Comparison of ENCODE assay signal across 7 cellular contexts in genomic region chr1:245156736-245157505, GRCh38. TPM values are rescaled to one million over a fixed set of nuclear protein-coding genes. Genes with fewer than 3 reads are reported as not detected.
DNase-seq lines count a peak whose midpoint lies in the region; ATAC-seq and TF ChIP-seq lines count a peak whose summit lies in the region.

No MANE protein-coding gene starts in this region.

- POLR2A ChIA-PET in activated B cell treated with CpG ODN at 0.5 μM for 24 hours (lab: Charles Lee): interaction anchor here (0.6 kb wide), 1 partner anchor 754 kb away, joined by 3 read pairs; no protein-coding TSS in a partner anchor

- H3K4me1 Mint-ChIP-seq in IgD-negative memory B cell (peaks cover 6 to 11% (median 11%) of the 10 kb centered on the region in 3 donors), activated B cell treated with CpG ODN at 0.5 μM for 24 hours (peaks cover 28% of the 10 kb centered on the region)

- H3K36me3 Mint-ChIP-seq in IgD-negative memory B cell (no peaks in the 10 kb centered on the region), activated B cell treated with CpG ODN at 0.5 μM for 24 hours (ENCODE audit: low read depth) (no peaks in the 10 kb centered on the region)

- peaks cover 38% of the 10 kb centered on the region for H3K27me3 Mint-ChIP-seq in IgD-negative memory B cell
- H3K27me3 Mint-ChIP-seq in activated B cell treated with CpG ODN at 0.5 μM for 24 hours: peaks cover 31% of the 10 kb centered on the region

- peak overlapping the region; percentile 84 for H3K4me2 ChIP-seq in hepatocyte

- H3K4me3 Mint-ChIP-seq in IgD-negative memory B cell: peak overlapping the region; percentile 72 to 92 (median 88)
- peak overlapping the region; percentile 71 for H3K4me3 Mint-ChIP-seq in activated B cell treated with CpG ODN at 0.5 μM for 24 hours

- peaks cover 2 to 10% (median 10%) of the 10 kb centered on the region in 3 donors for H3K9me3 Mint-ChIP-seq in IgD-negative memory B cell
- peaks cover 6% of the 10 kb centered on the region for H3K9me3 Mint-ChIP-seq in activated B cell treated with CpG ODN at 0.5 μM for 24 hours

- CTCF ChIA-PET in activated B cell treated with CpG ODN at 0.5 μM for 24 hours (lab: Charles Lee): interaction anchor here (1.0 to 4.2 kb wide), 6 partner anchors 732 to 1294 kb away, joined by 3 to 18 read pairs (median 4); no protein-coding TSS in a partner anchor

- H3K4me3 ChIP-seq in hepatocyte (peak overlapping the region; percentile 91), skeletal muscle cell (ENCODE audit: low read depth, low read length) (peak overlapping the region; percentile 82)

- peaks cover 67% of the 10 kb centered on the region for H3K79me2 ChIP-seq in hepatocyte

- H3K27ac Mint-ChIP-seq in IgD-negative memory B cell (peak overlapping the region in 2 of 3 donors; percentile 37 to 73), activated B cell treated with CpG ODN at 0.5 μM for 24 hours (no peak overlapping the region)

- no peaks in the 10 kb centered on the region for H3K9me2 ChIP-seq in hepatocyte (replicated peaks; ENCODE audit: insufficient read depth)

- ATAC-seq in activated B cell treated with CpG ODN at 0.5 μM for 24 hours (ENCODE audit: low read depth) (no peak), HG03097 (IDR thresholded peaks at IDR 0.05; ENCODE audit: low FRiP score, unreplicated experiment) (no peak)

- H3K4me1 ChIP-seq in hepatocyte (ENCODE audit: insufficient read depth): peaks cover 9% of the 10 kb centered on the region

- peaks cover 7% of the 10 kb centered on the region for H4K20me1 ChIP-seq in hepatocyte (ENCODE audit: insufficient read depth, poor library complexity, severe bottlenecking)

- TF ChIP-seq CTCF in activated B cell treated with CpG ODN at 0.5 μM for 24 hours (IDR thresholded peaks at IDR 0.05): no peak
- no peak for TF ChIP-seq CTCF in hepatocyte (IDR thresholded peaks at IDR 0.05; ENCODE audit: poor library complexity)

- H3K27ac ChIP-seq in hepatocyte: peak overlapping the region; percentile 61

- H2AFZ ChIP-seq in hepatocyte: peak overlapping the region; percentile 57

- H3K36me3 ChIP-seq in hepatocyte (replicated peaks; ENCODE audit: insufficient read depth, low read depth): no peaks in the 10 kb centered on the region

- H3K9me3 ChIP-seq in hepatocyte (ENCODE audit: low read depth): no peaks in the 10 kb centered on the region

- no peaks in the 10 kb centered on the region for H3K27me3 ChIP-seq in hepatocyte

- WGBS in hepatocyte (ENCODE audit: low lambda C conversion rate, missing lambda C conversion rate): under 1% methylated on average over 19 of the region's 44 CpGs

- peak; percentile 64 for DNase-seq in EH (ENCODE audit: low read depth)
- no peak for DNase-seq in activated B cell treated with CpG ODN at 0.5 μM for 24 hours
- peak; percentile 47 for DNase-seq in hepatocyte (ENCODE audit: low spot score)
- DNase-seq in skeletal muscle cell (ENCODE audit: low read depth): no peak
- DNase-seq in NCI-H446 treated with DMSO at 0.1 percent for 48 hours (lab: John Stamatoyannopoulos, UW): no peak

- intact Hi-C loops in activated B cell treated with CpG ODN at 0.5 μM for 24 hours (cut with micrococcal nuclease): loop anchor here (1.0 to 10.0 kb wide), 5 partner anchors 292 to 1123 kb away; partner anchors contain the start of genes ADSS2 and HNRNPU

RNA-seq across cellular contexts. Expression of gene KIF26B, which starts 2.1 kb away (rescaled TPM):
- polyA plus RNA-seq in IgD-negative memory B cell (0.29 TPM), hepatocyte (11.3 and 12.7 TPM in 2 replicates)
- total RNA-seq in activated B cell treated with CpG ODN at 0.5 μM for 24 hours (1.7 TPM in 2 replicates), hepatocyte (19.8 and 21.6 TPM in 2 replicates)

Comparison
In these comparisons a context has a peak if more than half of its experiments do, and no peak if none do; other contexts are left out.
1. DNase-seq: peak in EH (single experiment) and hepatocyte (single experiment); none in activated B cell treated with CpG ODN at 0.5 μM for 24 hours (single experiment), skeletal muscle cell (single experiment) and NCI-H446 treated with DMSO at 0.1 percent for 48 hours (single experiment).